Comparison of ENCODE assay signal across 8 cellular contexts in genomic region chr3:148319161-148319915, GRCh38.
A peak's percentile ranks its signal among the peaks of the same experiment; 100 is the strongest.
DNase-seq lines count a peak whose midpoint lies in the region; ATAC-seq, FAIRE-seq and TF ChIP-seq lines count a peak whose summit lies in the region.

No MANE protein-coding gene starts in this region.

- peak overlapping the region; percentile 51 for H3K9ac ChIP-seq in astrocyte (ENCODE audit: low read length)

- no peaks in the 10 kb centered on the region for H3K36me3 Mint-ChIP-seq in astrocyte (ENCODE audit: low read depth, unreplicated experiment)
- H3K36me3 Mint-ChIP-seq in activated CD4-positive, alpha-beta T cell treated with anti-CD3 and anti-CD28 coated beads, Interleukin-2, amount 10 ng/mL, durations not matched to agents 7 days and 5 days (ENCODE audit: low read depth) = no peaks in the 10 kb centered on the region
- no peaks in the 10 kb centered on the region for H3K36me3 Mint-ChIP-seq in CD4-positive, alpha-beta T cell (ENCODE audit: low read depth)

- H3K27me3 ChIP-seq in astrocyte (ENCODE audit: insufficient read depth, low read length) (no peaks in the 10 kb centered on the region), tibial artery (no peaks in the 10 kb centered on the region)
- no peaks in the 10 kb centered on the region for H3K27me3 ChIP-seq in CD4-positive, alpha-beta T cell (ENCODE audit: control insufficient read depth, insufficient read depth, low read length)

- H3K9me3 ChIP-seq in astrocyte (ENCODE audit: insufficient read depth, low read depth, low read length) (no peaks in the 10 kb centered on the region), tibial artery (no peaks in the 10 kb centered on the region)
- H3K9me3 ChIP-seq in CD4-positive, alpha-beta T cell (ENCODE audit: control insufficient read depth, low read length) = no peaks in the 10 kb centered on the region

- peak overlapping the region; percentile 36 for H2AFZ ChIP-seq in astrocyte (ENCODE audit: low read depth, low read length)

- peaks cover 6% of the 10 kb centered on the region for H3K4me1 ChIP-seq in astrocyte (ENCODE audit: insufficient read depth, low read length)
- H3K4me1 ChIP-seq in tibial artery = no peaks in the 10 kb centered on the region

- intact Hi-C loops in tibial artery (cut with DNase I; ENCODE audit: low total_unique reads) = no loop called here
- intact Hi-C loops in CD4-positive, alpha-beta T cell (cut with DNase I, micrococcal nuclease) = no loop called here

- ATAC-seq in GM21447 (IDR thresholded peaks at IDR 0.05; ENCODE audit: unreplicated experiment) (peak; percentile 94), HG03558 (IDR thresholded peaks at IDR 0.05; ENCODE audit: extremely low read depth, unreplicated experiment) (peak; percentile 90)
- ATAC-seq in CD4-positive, alpha-beta T cell (ENCODE audit: poor library complexity) = no peak

- TF ChIP-seq CTCF in astrocyte (IDR thresholded peaks at IDR 0.05; ENCODE audit: insufficient read depth, low read depth, low read length) = no peak
- TF ChIP-seq CTCF in tibial artery (IDR thresholded peaks at IDR 0.05) = no peak
- TF ChIP-seq CTCF in CD4-positive, alpha-beta T cell (IDR thresholded peaks at IDR 0.05) = no peak

- H3K27ac ChIP-seq in astrocyte (ENCODE audit: low read depth, low read length) (peak overlapping the region; percentile 77), tibial artery (no peak overlapping the region)
- no peak overlapping the region for H3K27ac ChIP-seq in CD4-positive, alpha-beta T cell (ENCODE audit: low read depth, low read length)

- DNase-seq in astrocyte (ENCODE audit: low read depth) (peak; percentile 81), NCI-H446 (lab: John Stamatoyannopoulos, UW) (no peak), tibial artery (no peak)
- DNase-seq in activated CD4-positive, alpha-beta T cell treated with anti-CD3 and anti-CD28 coated beads, Interleukin-2, amount 10 ng/mL, durations not matched to agents 7 days and 5 days = no peak
- no peak for DNase-seq in CD4-positive, alpha-beta T cell

- POLR2A ChIA-PET in activated CD4-positive, alpha-beta T cell treated with anti-CD3 and anti-CD28 coated beads, Interleukin-2, amount 10 ng/mL, durations not matched to agents 7 days and 5 days (lab: Charles Lee) = no interaction called here
- POLR2A ChIA-PET in CD4-positive, alpha-beta T cell (lab: Charles Lee) = no interaction called here

- H3K79me2 ChIP-seq in astrocyte (ENCODE audit: insufficient read depth, low read length) = no peaks in the 10 kb centered on the region

- peak overlapping the region; percentile 61 for H3K4me2 ChIP-seq in astrocyte (ENCODE audit: low read length)

- peaks cover 15% of the 10 kb centered on the region for H3K4me1 Mint-ChIP-seq in astrocyte (ENCODE audit: low read depth, unreplicated experiment)
- peaks cover 2% of the 10 kb centered on the region for H3K4me1 Mint-ChIP-seq in activated CD4-positive, alpha-beta T cell treated with anti-CD3 and anti-CD28 coated beads, Interleukin-2, amount 10 ng/mL, durations not matched to agents 7 days and 5 days
- no peaks in the 10 kb centered on the region for H3K4me1 Mint-ChIP-seq in CD4-positive, alpha-beta T cell (ENCODE audit: low read depth)

- H3K4me3 ChIP-seq in GM08714 (ENCODE audit: low read length) = peak overlapping the region; percentile 50; the same call in 1 of the 2 replicates
- H3K4me3 ChIP-seq in astrocyte (ENCODE audit: insufficient read depth, low read depth, low read length) = no peak overlapping the region
- no peak overlapping the region for H3K4me3 ChIP-seq in tibial artery

- H3K9me3 Mint-ChIP-seq in astrocyte (ENCODE audit: unreplicated experiment) = no peaks in the 10 kb centered on the region
- peaks cover 14% of the 10 kb centered on the region for H3K9me3 Mint-ChIP-seq in activated CD4-positive, alpha-beta T cell treated with anti-CD3 and anti-CD28 coated beads, Interleukin-2, amount 10 ng/mL, durations not matched to agents 7 days and 5 days
- no peaks in the 10 kb centered on the region for H3K9me3 Mint-ChIP-seq in CD4-positive, alpha-beta T cell

- no peak overlapping the region for H3K4me3 Mint-ChIP-seq in astrocyte (ENCODE audit: unreplicated experiment)
- no peak overlapping the region for H3K4me3 Mint-ChIP-seq in activated CD4-positive, alpha-beta T cell treated with anti-CD3 and anti-CD28 coated beads, Interleukin-2, amount 10 ng/mL, durations not matched to agents 7 days and 5 days
- no peak overlapping the region for H3K4me3 Mint-ChIP-seq in CD4-positive, alpha-beta T cell

- peak; percentile 49 for FAIRE-seq in astrocyte (lab: Jason Lieb, UNC)

- H3K27me3 Mint-ChIP-seq in astrocyte (ENCODE audit: low read depth, unreplicated experiment) = no peaks in the 10 kb centered on the region
- no peaks in the 10 kb centered on the region for H3K27me3 Mint-ChIP-seq in activated CD4-positive, alpha-beta T cell treated with anti-CD3 and anti-CD28 coated beads, Interleukin-2, amount 10 ng/mL, durations not matched to agents 7 days and 5 days
- H3K27me3 Mint-ChIP-seq in CD4-positive, alpha-beta T cell = no peaks in the 10 kb centered on the region

- no peaks in the 10 kb centered on the region for H3K36me3 ChIP-seq in astrocyte (ENCODE audit: insufficient read depth, low read length)
- no peaks in the 10 kb centered on the region for H3K36me3 ChIP-seq in tibial artery

- CTCF ChIA-PET in activated CD4-positive, alpha-beta T cell treated with anti-CD3 and anti-CD28 coated beads, Interleukin-2, amount 10 ng/mL, durations not matched to agents 7 days and 5 days (lab: Charles Lee) = no interaction called here
- CTCF ChIA-PET in CD4-positive, alpha-beta T cell (lab: Charles Lee) = no interaction called here

- H3K27ac Mint-ChIP-seq in astrocyte (ENCODE audit: unreplicated experiment) = peak overlapping the region; percentile 45
- H3K27ac Mint-ChIP-seq in activated CD4-positive, alpha-beta T cell treated with anti-CD3 and anti-CD28 coated beads, Interleukin-2, amount 10 ng/mL, durations not matched to agents 7 days and 5 days = no peak overlapping the region
- H3K27ac Mint-ChIP-seq in CD4-positive, alpha-beta T cell = no peak overlapping the region

- H4K20me1 ChIP-seq in astrocyte (ENCODE audit: insufficient read depth, low read length) = no peaks in the 10 kb centered on the region
